ENCODE assay signal across 10 cellular contexts in genomic region chr22:46088541-46089311, GRCh38.
DNase-seq lines count a peak whose midpoint lies in the region; ATAC-seq, FAIRE-seq and TF ChIP-seq lines count a peak whose summit lies in the region.
"Had no signal": no experiment of that assay in that cellular context is flagged by ENCODE, and none has a peak within 500 bp of the region (broad histone marks: within the 10 kb centered on the region; RNA-seq: fewer than 3 reads in every experiment).

No MANE protein-coding gene starts in this region.

- WGBS in prostate gland: 19% methylated on average over 25 of the region's 25 CpGs

- intact Hi-C loops in Right ventricle myocardium inferior (cut with DNase I): no loop called here
- intact Hi-C loops in prostate gland (cut with DNase I): no loop called here

- H3K9me3 ChIP-seq in BE2C (no peaks in the 10 kb centered on the region), prostate gland (no peaks in the 10 kb centered on the region)

- H3K4me3 ChIP-seq in BE2C (ENCODE audit: low read depth, low read length): peak overlapping the region; percentile 31
- H3K4me3 ChIP-seq in prostate gland: peak overlapping the region in 1 of 2 donors; percentile 15

- TF ChIP-seq CTCF in BE2C (IDR thresholded peaks at IDR 0.05; ENCODE audit: low read depth, low read length): no peak
- no peak for TF ChIP-seq CTCF in prostate gland (IDR thresholded peaks at IDR 0.05)

- no peak for TF ChIP-seq POLR2A in prostate gland (IDR thresholded peaks at IDR 0.05)
- TF ChIP-seq POLR2A in GM12892 (IDR thresholded peaks at IDR 0.05; ENCODE audit: low read depth, low read length): no peak

- FAIRE-seq in GM12892 (lab: Jason Lieb, UNC): no peak

- peak overlapping the region; percentile 97 for H3K27ac ChIP-seq in angular gyrus (ENCODE audit: low read depth, low read length)
- peak overlapping the region; percentile 96 to 99 for H3K27ac ChIP-seq in prostate gland

- peaks cover 95% of the 10 kb centered on the region for H3K36me3 ChIP-seq in BE2C
- H3K36me3 ChIP-seq in prostate gland: peaks cover 0 to 4% of the 10 kb centered on the region in 2 donors

- H3K27me3 ChIP-seq in BE2C (no peaks in the 10 kb centered on the region), prostate gland (replicated peaks; ENCODE audit: insufficient read depth) (no peaks in the 10 kb centered on the region)

- peaks cover 81% of the 10 kb centered on the region for H3K4me1 ChIP-seq in BE2C
- peaks cover 72% of the 10 kb centered on the region for H3K4me1 ChIP-seq in prostate gland (replicated peaks)

- ATAC-seq in Right ventricle myocardium inferior: peak; percentile 15
- ATAC-seq in HG03469 (IDR thresholded peaks at IDR 0.05; ENCODE audit: unreplicated experiment): no peak
- ATAC-seq: WTC11 had no signal

- DNase-seq in BE2C: peak; percentile 37
- peak; percentile 84 for DNase-seq in Right ventricle myocardium inferior (ENCODE audit: missing footprints)
- no peak for DNase-seq in prostate gland (ENCODE audit: low spot score)
- DNase-seq in HT-29 (ENCODE audit: low spot score): no peak
- no peak for DNase-seq in GM12892 (ENCODE audit: insufficient read length)
- no peak for DNase-seq in NCI-H2107 (lab: John Stamatoyannopoulos, UW)
- DNase-seq: NCI-H345 had no signal

Comparison
In these comparisons a context has a peak if more than half of its experiments do, and no peak if none do; other contexts are left out.
1. DNase-seq: peak in BE2C (single experiment) and Right ventricle myocardium inferior (single experiment); none in prostate gland (single experiment), HT-29 (single experiment), GM12892 (single experiment) and NCI-H2107 (single experiment).